Comparison of ENCODE assay signal across 35 cellular contexts in the genomic region with DNA sequence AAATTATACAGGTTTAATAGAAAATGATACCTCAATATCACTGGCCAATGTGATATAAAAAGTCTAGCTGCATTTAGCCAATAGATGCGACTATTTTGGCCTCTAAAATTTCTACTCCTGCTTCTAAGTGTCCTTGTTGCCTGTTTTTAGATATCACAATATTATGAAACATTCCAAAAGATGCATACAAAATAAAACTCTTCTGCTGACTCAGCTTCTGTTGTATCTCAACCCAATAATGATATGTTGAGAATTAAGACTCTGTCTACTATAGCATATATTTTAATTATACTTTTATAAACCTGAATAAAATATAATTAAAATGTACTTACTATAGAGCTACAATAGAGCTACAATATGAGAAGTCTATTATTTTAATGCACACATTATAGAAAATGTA.
"Had no signal": no experiment of that assay in that cellular context is flagged by ENCODE, and none has a peak within 500 bp of the region (broad histone marks: within the 10 kb centered on the region; RNA-seq: fewer than 3 reads in every experiment).

No MANE protein-coding gene starts in this region.

- H3K4me3 ChIP-seq: MG63 had no signal

- H3K36me3 ChIP-seq: MG63 had no signal

- H3K27me3 ChIP-seq: MG63 had no signal

- H3K9me3 ChIP-seq: MG63 had no signal

- DNase-seq: Kasumi-1, MG63, MM.1S, MV-4-11, NCI-H1048, NCI-H1092, NCI-H1092 treated with DMSO at 0.1 percent for 48 hours, NCI-H1105, NCI-H1105 treated with DMSO at 0.1 percent for 48 hours, NCI-H1417, NCI-H1417 treated with DMSO at 0.1 percent for 48 hours, NCI-H1436, NCI-H1436 treated with DMSO at 0.1 percent for 48 hours, NCI-H146, NCI-H1694, NCI-H1694 treated with DMSO at 0.1 percent for 48 hours, NCI-H187, NCI-H187 treated with DMSO at 0.1 percent for 48 hours, NCI-H1930, NCI-H2029, NCI-H2029 treated with DMSO at 0.1 percent for 48 hours, NCI-H2081, NCI-H2081 treated with DMSO at 0.1 percent for 48 hours, NCI-H2107, NCI-H2171, NCI-H2171 treated with DMSO at 0.1 percent for 48 hours, NCI-H2227 treated with DMSO at 0.1 percent for 48 hours, NCI-H226, NCI-H345, NCI-H446, NCI-H446 treated with DMSO at 0.1 percent for 48 hours, NCI-H510A, NCI-H510A treated with DMSO at 0.1 percent for 48 hours, NCI-H524, NCI-H524 treated with DMSO at 0.1 percent for 48 hours had no signal
